13 cellular contexts compared by ENCODE assay signal in genomic region chr11:95917188-95918036, GRCh38. TPM values are rescaled to one million over a fixed set of nuclear protein-coding genes. Genes with fewer than 3 reads are reported as not detected.
DNase-seq lines count a peak whose midpoint lies in the region; ATAC-seq, FAIRE-seq and TF ChIP-seq lines count a peak whose summit lies in the region.
"Had no signal": no experiment of that assay in that cellular context is flagged by ENCODE, and none has a peak within 500 bp of the region (broad histone marks: within the 10 kb centered on the region; RNA-seq: fewer than 3 reads in every experiment).

No MANE protein-coding gene starts in this region.

- peak overlapping the region; percentile 0 for H3K4me3 ChIP-seq in left ventricle myocardium inferior
- H3K4me3 ChIP-seq: testis had no signal

- in situ Hi-C loops in GM13976 (cut with MboI; ENCODE audit: low sequenced_read_pairs, unreplicated experiment) = no loop called here

- H3K9me3 ChIP-seq in left ventricle myocardium inferior (replicated peaks) = no peaks in the 10 kb centered on the region
- H3K9me3 ChIP-seq: testis had no signal

- intact Hi-C loops in left ventricle myocardium inferior (cut with micrococcal nuclease) (no loop called here), Right ventricle myocardium superior (cut with DNase I) (no loop called here)

- no peak for TF ChIP-seq CTCF in left ventricle myocardium inferior (IDR thresholded peaks at IDR 0.05; ENCODE audit: borderline replicate concordance)
- no peak for TF ChIP-seq CTCF in foreskin keratinocyte (conservative IDR thresholded peaks at IDR 0.05)
- TF ChIP-seq CTCF in GM13976 (IDR thresholded peaks at IDR 0.05; ENCODE audit: borderline replicate concordance, control extremely low read depth, extremely low read depth, insufficient read depth, missing control alignments) = no peak

- H3K27ac ChIP-seq in left ventricle myocardium inferior (replicated peaks) (peak overlapping the region; percentile 71), foreskin keratinocyte (no peak overlapping the region)

- H3K36me3 ChIP-seq in left ventricle myocardium inferior = no peaks in the 10 kb centered on the region

- H3K27me3 ChIP-seq in left ventricle myocardium inferior (ENCODE audit: low read depth) (no peaks in the 10 kb centered on the region), foreskin keratinocyte (no peaks in the 10 kb centered on the region)
- H3K27me3 ChIP-seq: testis had no signal

- DNase-seq in left ventricle myocardium inferior (no peak), Right ventricle myocardium superior (no peak), foreskin keratinocyte (peak; percentile 9 to 22), urothelium cell line (ENCODE audit: low spot score) (peak; percentile 12), GM13976 (ENCODE audit: low spot score) (no peak)
- DNase-seq: activated CD4-positive, alpha-beta T cell treated with anti-CD3 and anti-CD28 coated beads, Interleukin-2, amount 50 U/mL, for 4 hours; activated naive CD4-positive, alpha-beta T cell treated with anti-CD3 and anti-CD28 coated beads, Interleukin-2, amount 10 ng/mL, durations not matched to agents 7 days and 5 days; stimulated activated CD4-positive, alpha-beta T cell treated with anti-CD3 and anti-CD28 coated beads, Interleukin-4, amount 100 ng/mL, for 1 hour; testis had no signal

- FAIRE-seq in urothelium cell line (lab: Jason Lieb, UNC) = no peak
- FAIRE-seq: endometrium had no signal

- H3K4me1 ChIP-seq in left ventricle myocardium inferior (peaks cover 82% of the 10 kb centered on the region), foreskin keratinocyte (peaks cover 10% of the 10 kb centered on the region)

- ATAC-seq in Right ventricle myocardium superior (ENCODE audit: poor library complexity) (no peak), foreskin keratinocyte (no peak), esophagus mucosa (no peak), GM21786 (IDR thresholded peaks at IDR 0.05; ENCODE audit: unreplicated experiment) (no peak)

TF ChIP-seq in PFSK-1, 5 proteins besides CTCF, POLR2A, EP300 and RAD21:
- TF ChIP-seq, protein P1, sequence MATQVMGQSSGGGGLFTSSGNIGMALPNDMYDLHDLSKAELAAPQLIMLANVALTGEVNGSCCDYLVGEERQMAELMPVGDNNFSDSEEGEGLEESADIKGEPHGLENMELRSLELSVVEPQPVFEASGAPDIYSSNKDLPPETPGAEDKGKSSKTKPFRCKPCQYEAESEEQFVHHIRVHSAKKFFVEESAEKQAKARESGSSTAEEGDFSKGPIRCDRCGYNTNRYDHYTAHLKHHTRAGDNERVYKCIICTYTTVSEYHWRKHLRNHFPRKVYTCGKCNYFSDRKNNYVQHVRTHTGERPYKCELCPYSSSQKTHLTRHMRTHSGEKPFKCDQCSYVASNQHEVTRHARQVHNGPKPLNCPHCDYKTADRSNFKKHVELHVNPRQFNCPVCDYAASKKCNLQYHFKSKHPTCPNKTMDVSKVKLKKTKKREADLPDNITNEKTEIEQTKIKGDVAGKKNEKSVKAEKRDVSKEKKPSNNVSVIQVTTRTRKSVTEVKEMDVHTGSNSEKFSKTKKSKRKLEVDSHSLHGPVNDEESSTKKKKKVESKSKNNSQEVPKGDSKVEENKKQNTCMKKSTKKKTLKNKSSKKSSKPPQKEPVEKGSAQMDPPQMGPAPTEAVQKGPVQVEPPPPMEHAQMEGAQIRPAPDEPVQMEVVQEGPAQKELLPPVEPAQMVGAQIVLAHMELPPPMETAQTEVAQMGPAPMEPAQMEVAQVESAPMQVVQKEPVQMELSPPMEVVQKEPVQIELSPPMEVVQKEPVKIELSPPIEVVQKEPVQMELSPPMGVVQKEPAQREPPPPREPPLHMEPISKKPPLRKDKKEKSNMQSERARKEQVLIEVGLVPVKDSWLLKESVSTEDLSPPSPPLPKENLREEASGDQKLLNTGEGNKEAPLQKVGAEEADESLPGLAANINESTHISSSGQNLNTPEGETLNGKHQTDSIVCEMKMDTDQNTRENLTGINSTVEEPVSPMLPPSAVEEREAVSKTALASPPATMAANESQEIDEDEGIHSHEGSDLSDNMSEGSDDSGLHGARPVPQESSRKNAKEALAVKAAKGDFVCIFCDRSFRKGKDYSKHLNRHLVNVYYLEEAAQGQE (IDR thresholded peaks at IDR 0.05; ENCODE audit: insufficient read depth in 1 of 2, low read depth in 2 of 2, low read length in 2 of 2) = no peak
- TF ChIP-seq TAF1 (IDR thresholded peaks at IDR 0.05; ENCODE audit: borderline replicate concordance, insufficient read depth, low read length) (0 out of 2 replicates have a peak, but pooled peaks have one; percentile 33), FOXP2 (optimal IDR thresholded peaks at IDR 0.05; ENCODE audit: borderline replicate concordance, extremely low read depth, extremely low read length, insufficient read depth) (no peak), SIN3A (IDR thresholded peaks at IDR 0.05; ENCODE audit: borderline replicate concordance, insufficient read depth, low read length) (no peak), POLR2AphosphoS5 (IDR thresholded peaks at IDR 0.05; ENCODE audit: low read depth, low read length) (no peak)

RNA-seq across cellular contexts. Expression of gene MTMR2, which starts 6.5 kb away (rescaled TPM):
- total RNA-seq in left ventricle myocardium inferior (16.7 TPM), Right ventricle myocardium superior (16.2 TPM), foreskin keratinocyte (38.4 and 39.2 TPM in 2 replicates), esophagus mucosa (20.8 TPM)
- polyA plus RNA-seq in PFSK-1 (2012; ENCODE audit: insufficient read length, low read depth) = 30.3 TPM
- polyA plus RNA-seq in foreskin keratinocyte = 14.3 and 17.6 TPM in 2 replicates

Comparison
In these comparisons a context has a peak if more than half of its experiments do, and no peak if none do; other contexts are left out.
1. DNase-seq: peak in foreskin keratinocyte (2 of 2) and urothelium cell line (single experiment); none in left ventricle myocardium inferior (single experiment), Right ventricle myocardium superior (single experiment) and GM13976 (single experiment).